Comparison of ENCODE assay signal across 8 cellular contexts in the genomic region with DNA sequence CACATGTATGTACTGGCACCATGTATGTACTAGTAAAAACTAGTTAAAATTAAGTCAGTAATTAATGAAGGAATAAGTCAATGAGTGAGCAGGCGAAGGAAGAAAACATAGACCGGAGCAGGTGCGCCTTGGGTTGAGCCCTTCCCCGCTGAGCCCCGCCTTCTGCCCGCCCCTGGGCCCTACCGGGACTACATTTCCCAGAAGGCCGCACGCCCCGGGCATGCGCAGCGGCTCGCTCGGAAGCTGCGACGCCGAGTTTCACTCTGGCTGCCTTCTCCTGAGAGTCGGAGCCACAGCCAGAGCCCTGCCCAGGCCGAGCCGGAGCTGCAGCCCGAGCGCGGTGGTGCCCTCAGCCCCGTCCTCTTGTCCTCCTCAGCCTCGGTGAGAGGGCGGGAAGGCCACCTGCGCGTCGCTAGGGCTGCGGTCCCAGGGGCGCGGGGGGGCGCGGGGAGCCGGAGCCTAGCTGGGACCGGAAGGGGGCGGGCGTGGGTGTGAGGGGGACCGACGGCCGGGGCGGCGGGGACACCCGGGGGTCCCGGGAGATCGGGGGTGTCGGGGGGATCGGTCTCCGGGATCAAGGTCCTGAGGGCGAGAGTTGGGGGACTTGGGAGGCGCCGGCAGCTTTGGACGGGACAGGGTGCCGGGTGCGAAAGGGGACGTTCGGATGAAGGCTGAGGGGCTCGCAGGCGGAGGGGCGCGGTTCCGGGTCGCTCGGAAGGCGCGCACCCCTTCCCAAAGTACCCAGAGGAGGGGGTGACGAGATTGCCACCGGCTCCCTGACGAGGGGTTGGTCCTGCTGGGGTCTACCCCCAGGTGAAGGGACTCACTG.
DNase-seq lines count a peak whose midpoint lies in the region; ATAC-seq and TF ChIP-seq lines count a peak whose summit lies in the region.
"Not testable (repeated sequence)": the region's sequence is repeated elsewhere in the genome, so short reads cannot be mapped to it uniquely, and the experiment has no call there.

No MANE protein-coding gene starts in this region.

- H3K4me3 ChIP-seq in PC-3 (ENCODE audit: low read length): not testable (repeated sequence)
- peak overlapping the region in 1 of 4 donors; percentile 38 for H3K4me3 ChIP-seq in upper lobe of left lung

- H3K9me3 ChIP-seq in PC-3 (ENCODE audit: low read length); upper lobe of left lung: not testable (repeated sequence)

- H3K4me1 ChIP-seq in PC-3 (ENCODE audit: insufficient read depth, low read length); upper lobe of left lung: not testable (repeated sequence)

- H2AFZ ChIP-seq in PC-3 (ENCODE audit: low read length): not testable (repeated sequence)

- not testable (repeated sequence) for BruUV-seq in PC-3 (replicated peaks; lab: Mats Ljungman, UMichigan)

- not testable (repeated sequence) for H3K4me2 ChIP-seq in PC-3 (ENCODE audit: low read length)

- H3K36me3 Mint-ChIP-seq in dendritic cell treated with granulocyte-macrophage colony-stimulating factor and Interleukin-4, amounts not matched to agents 40 ng/mL and 50 ng/mL, for 4 days (ENCODE audit: low read depth): peaks cover 19% of the 10 kb centered on the region
- H3K36me3 Mint-ChIP-seq in mesothelial cell of epicardium: not testable (repeated sequence)

- not testable (repeated sequence) for H3K36me3 ChIP-seq in PC-3 (ENCODE audit: low read depth, low read length); upper lobe of left lung

- not testable (repeated sequence) for H3K27me3 Mint-ChIP-seq in dendritic cell treated with granulocyte-macrophage colony-stimulating factor and Interleukin-4, amounts not matched to agents 40 ng/mL and 50 ng/mL, for 4 days; mesothelial cell of epicardium (ENCODE audit: low read depth)

- peak; percentile 97 for ATAC-seq in GM18517 (IDR thresholded peaks at IDR 0.05; ENCODE audit: unreplicated experiment)
- peak; percentile 97 for ATAC-seq in GM19467 (IDR thresholded peaks at IDR 0.05; ENCODE audit: unreplicated experiment)
- ATAC-seq in HG02642 (IDR thresholded peaks at IDR 0.05; ENCODE audit: poor library complexity, unreplicated experiment): peak; percentile 98
- ATAC-seq in HG03139 (IDR thresholded peaks at IDR 0.05; ENCODE audit: unreplicated experiment): peak; percentile 97
- ATAC-seq in PC-3: peak; percentile 93
- ATAC-seq in upper lobe of left lung (ENCODE audit: low FRiP score in 2 of 2): peak; percentile 96

- CTCF ChIA-PET in PC-3 (lab: Charles Lee): not testable (repeated sequence)

- not testable (repeated sequence) for H3K9me3 Mint-ChIP-seq in dendritic cell treated with granulocyte-macrophage colony-stimulating factor and Interleukin-4, amounts not matched to agents 40 ng/mL and 50 ng/mL, for 4 days; mesothelial cell of epicardium

- not testable (repeated sequence) for TF ChIP-seq POLR2A in upper lobe of left lung (IDR thresholded peaks at IDR 0.05)

- not testable (repeated sequence) for DNase-seq in PC-3; mesothelial cell of epicardium (ENCODE audit: low spot score in 2 of 2, unreplicated experiment in 2 of 2)
- DNase-seq in upper lobe of left lung: peak in 1 of 2 donors; percentile 86

- H3F3A ChIP-seq in PC-3 (ENCODE audit: low read length, unreplicated experiment): not testable (repeated sequence)

- H3K4me1 Mint-ChIP-seq in dendritic cell treated with granulocyte-macrophage colony-stimulating factor and Interleukin-4, amounts not matched to agents 40 ng/mL and 50 ng/mL, for 4 days (ENCODE audit: low read depth): peaks cover 15% of the 10 kb centered on the region
- not testable (repeated sequence) for H3K4me1 Mint-ChIP-seq in mesothelial cell of epicardium

- POLR2A ChIA-PET in PC-3 (lab: Charles Lee; ENCODE audit: unreplicated experiment): not testable (repeated sequence)

- H3K9me2 ChIP-seq in PC-3 (replicated peaks; ENCODE audit: low read length): not testable (repeated sequence)

- H3K79me2 ChIP-seq in PC-3 (ENCODE audit: low read length): not testable (repeated sequence)

- H3K4me3 Mint-ChIP-seq in dendritic cell treated with granulocyte-macrophage colony-stimulating factor and Interleukin-4, amounts not matched to agents 40 ng/mL and 50 ng/mL, for 4 days: peak overlapping the region; percentile 68
- peak overlapping the region; percentile 30 for H3K4me3 Mint-ChIP-seq in mesothelial cell of epicardium

- not testable (repeated sequence) for H3K27me3 ChIP-seq in PC-3 (ENCODE audit: low read length); upper lobe of left lung

- not testable (repeated sequence) for TF ChIP-seq EP300 in upper lobe of left lung (IDR thresholded peaks at IDR 0.05)

- H3K27ac Mint-ChIP-seq in dendritic cell treated with granulocyte-macrophage colony-stimulating factor and Interleukin-4, amounts not matched to agents 40 ng/mL and 50 ng/mL, for 4 days; mesothelial cell of epicardium: not testable (repeated sequence)

- no CpG with 5 or more reads among the region's 69 CpGs for WGBS in upper lobe of left lung, 2 donors

- not testable (repeated sequence) for H3K27ac ChIP-seq in PC-3 (ENCODE audit: low read length)
- H3K27ac ChIP-seq in upper lobe of left lung: peak overlapping the region in 1 of 4 donors; percentile 72

- intact Hi-C loops in PC-3 (cut with micrococcal nuclease); dendritic cell treated with granulocyte-macrophage colony-stimulating factor and Interleukin-4, amounts not matched to agents 40 ng/mL and 50 ng/mL, for 4 days (cut with micrococcal nuclease): not testable (repeated sequence)

- not testable (repeated sequence) for H4K20me1 ChIP-seq in PC-3 (ENCODE audit: low read length)

- TF ChIP-seq CTCF in PC-3 (conservative IDR thresholded peaks at IDR 0.05; ENCODE audit: low read depth, low read length); mesothelial cell of epicardium (IDR thresholded peaks at IDR 0.05; ENCODE audit: unreplicated experiment); upper lobe of left lung (IDR thresholded peaks at IDR 0.05): not testable (repeated sequence)

- H3K9ac ChIP-seq in PC-3 (ENCODE audit: low read length): not testable (repeated sequence)
